23 cellular contexts compared by ENCODE assay signal in genomic region chr10:98128802-98129201, GRCh38.
"Had no signal": no experiment of that assay in that cellular context is flagged by ENCODE, and none has a peak within 500 bp of the region (broad histone marks: within the 10 kb centered on the region; RNA-seq: fewer than 3 reads in every experiment).

No MANE protein-coding gene starts in this region.

- H3K4me3 Mint-ChIP-seq: activated CD4-positive, alpha-beta memory T cell treated with anti-CD3 and anti-CD28 coated beads for 36 hours; activated CD4-positive, alpha-beta T cell treated with anti-CD3 and anti-CD28 coated beads, Interleukin-2, amount 10 ng/mL, durations not matched to agents 24 days and 14 days; activated naive CD4-positive, alpha-beta T cell treated with anti-CD3 and anti-CD28 coated beads for 36 hours; activated naive CD8-positive, alpha-beta T cell; activated T-cell treated with anti-CD3 and anti-CD28 coated beads, Interleukin-2, amount 50 U/mL, for 4 hours; central memory CD8-positive, alpha-beta T cell; T-helper 17 cell; WTC11 had no signal

- H3K36me3 Mint-ChIP-seq: brain had no signal

- DNase-seq: activated CD4-positive, alpha-beta memory T cell treated with anti-CD3 and anti-CD28 coated beads for 36 hours; activated CD4-positive, alpha-beta T cell treated with anti-CD3 and anti-CD28 coated beads, Interleukin-2, amount 10 ng/mL, durations not matched to agents 24 days and 14 days; activated CD4-positive, CD25-positive, alpha-beta regulatory T cell treated with anti-CD3 and anti-CD28 coated beads, Interleukin-2, amount 50 U/mL, for 72 hours; activated CD8-positive, alpha-beta memory T cell treated with anti-CD3 and anti-CD28 coated beads for 24 hours; activated effector memory CD4-positive, alpha-beta T cell treated with anti-CD3 and anti-CD28 coated beads, Interleukin-2, amount 50 U/mL, for 16 hours; activated naive CD4-positive, alpha-beta T cell treated with anti-CD3 and anti-CD28 coated beads for 36 hours; activated T-cell treated with anti-CD3 and anti-CD28 coated beads, Interleukin-2, amount 50 U/mL, for 4 hours; amygdala; Kasumi-1; NCI-H1105 treated with DMSO at 0.1 percent for 48 hours; NCI-H1930; NCI-H2227 treated with DMSO at 0.1 percent for 48 hours; NCI-H446 treated with DMSO at 0.1 percent for 48 hours; NCI-H748 treated with DMSO at 0.1 percent for 48 hours; SIG-M5; T-helper 17 cell; T-helper 9 cell had no signal

- ATAC-seq: activated T-cell treated with anti-CD3 and anti-CD28 coated beads, Interleukin-2, amount 50 U/mL, for 4 hours; K562; T-helper 17 cell; WTC11 had no signal

- H3K27ac Mint-ChIP-seq: activated CD4-positive, alpha-beta memory T cell treated with anti-CD3 and anti-CD28 coated beads for 36 hours; activated CD4-positive, alpha-beta T cell treated with anti-CD3 and anti-CD28 coated beads, Interleukin-2, amount 10 ng/mL, durations not matched to agents 24 days and 14 days; activated naive CD4-positive, alpha-beta T cell treated with anti-CD3 and anti-CD28 coated beads for 36 hours; activated naive CD8-positive, alpha-beta T cell; brain; T-helper 17 cell; WTC11 had no signal

- FAIRE-seq: astrocyte, K562 had no signal

- H3K4me1 Mint-ChIP-seq: central memory CD8-positive, alpha-beta T cell had no signal
